ENCODE assay signal across 23 cellular contexts in genomic region chr12:50573271-50573670, GRCh38.
DNase-seq lines count a peak whose midpoint lies in the region; ATAC-seq and TF ChIP-seq lines count a peak whose summit lies in the region.
"Had no signal": no experiment of that assay in that cellular context is flagged by ENCODE, and none has a peak within 500 bp of the region (broad histone marks: within the 10 kb centered on the region; RNA-seq: fewer than 3 reads in every experiment).

No MANE protein-coding gene starts in this region.

- H2AK5ac ChIP-seq in IMR-90 (ENCODE audit: low read depth, low read length), result peak overlapping the region; percentile 0; the same call in 1 of the 2 replicates

- no peak overlapping the region for H4K91ac ChIP-seq in IMR-90 (ENCODE audit: insufficient read depth, low read depth, low read length)

- H3K9me3 Mint-ChIP-seq in dendritic cell treated with granulocyte-macrophage colony-stimulating factor and Interleukin-4, amounts not matched to agents 40 ng/mL and 50 ng/mL, for 4 days, result no peaks in the 10 kb centered on the region
- H3K9me3 Mint-ChIP-seq: activated naive CD4-positive, alpha-beta T cell treated with anti-CD3 and anti-CD28 coated beads, Interleukin-2, amount 50 U/mL, for 24 hours had no signal

- H2BK15ac ChIP-seq in IMR-90 (ENCODE audit: low read depth, low read length), result no peak overlapping the region

- CTCF ChIA-PET in IMR-90 (lab: Yijun Ruan, JAX), result interaction anchor here (0.6 kb wide), 1 partner anchor 36 kb away, joined by 4 read pairs; no protein-coding TSS in a partner anchor

- peak overlapping the region; percentile 26; the same call in 1 of the 2 replicates for H4K5ac ChIP-seq in IMR-90 (ENCODE audit: low read depth, low read length)

- peaks cover 19% of the 10 kb centered on the region for H3K9me1 ChIP-seq in IMR-90 (ENCODE audit: insufficient read depth, low read length)

- no peak overlapping the region for H3K9ac ChIP-seq in IMR-90 (ENCODE audit: low read depth, low read length)

- POLR2A ChIA-PET in IMR-90 (lab: Charles Lee; ENCODE audit: unreplicated experiment), result no interaction called here

- H3K27ac ChIP-seq in IMR-90 (ENCODE audit: insufficient read depth, low read length), result peak overlapping the region; percentile 2; the same call in 1 of the 2 replicates
- H3K27ac ChIP-seq in transverse colon, result peak overlapping the region in 3 of 4 donors; percentile 1 to 43 (median 22)
- H3K27ac ChIP-seq: WERI-Rb-1 had no signal

- H4K8ac ChIP-seq in IMR-90 (ENCODE audit: low read depth in 2 of 2, low read length in 2 of 2), result peak overlapping the region in 1 of 2 experiments; percentile 20; a peak in 1 of 4 replicates

- H3K4me1 Mint-ChIP-seq in dendritic cell treated with granulocyte-macrophage colony-stimulating factor and Interleukin-4, amounts not matched to agents 40 ng/mL and 50 ng/mL, for 4 days (ENCODE audit: low read depth), result peaks cover 67% of the 10 kb centered on the region

- intact Hi-C loops in IMR-90 (cut with micrococcal nuclease) (loop anchor here (5.0 kb wide), 3 partner anchors 49 to 64 kb away; no protein-coding TSS in a partner anchor), transverse colon (cut with DNase I; ENCODE audit: low total_unique reads) (no loop called here)
- intact Hi-C loops in dendritic cell treated with granulocyte-macrophage colony-stimulating factor and Interleukin-4, amounts not matched to agents 40 ng/mL and 50 ng/mL, for 4 days (cut with micrococcal nuclease), result loop anchor here (5.0 kb wide), 3 partner anchors 36 to 66 kb away; no protein-coding TSS in a partner anchor

- no CpG with 5 or more reads among the region's 2 CpGs for WGBS in IMR-90 (ENCODE audit: extremely low coverage in 2 of 2, insufficient read length in 1 of 2), 2 experiments
- 93 to 94% methylated on average over 2 of the region's 2 CpGs for WGBS in transverse colon (ENCODE audit: low coverage in 1 of 2), 2 donors

- no peaks in the 10 kb centered on the region for H3K27me3 ChIP-seq in IMR-90 (ENCODE audit: control insufficient read depth, insufficient read depth, low read length)
- H3K27me3 ChIP-seq in transverse colon, result no peaks in the 10 kb centered on the region
- H3K27me3 ChIP-seq: body of pancreas, foreskin keratinocyte, stomach had no signal

- peak overlapping the region; percentile 82 for H3K27ac Mint-ChIP-seq in dendritic cell treated with granulocyte-macrophage colony-stimulating factor and Interleukin-4, amounts not matched to agents 40 ng/mL and 50 ng/mL, for 4 days
- H3K27ac Mint-ChIP-seq: T-helper 17 cell had no signal

- H3K4me3 Mint-ChIP-seq in dendritic cell treated with granulocyte-macrophage colony-stimulating factor and Interleukin-4, amounts not matched to agents 40 ng/mL and 50 ng/mL, for 4 days, result no peak overlapping the region
- H3K4me3 Mint-ChIP-seq: activated naive CD4-positive, alpha-beta T cell treated with anti-CD3 and anti-CD28 coated beads, Interleukin-2, amount 50 U/mL, for 24 hours; T-helper 17 cell had no signal

- H2BK20ac ChIP-seq in IMR-90 (ENCODE audit: low read depth, low read length), result peak overlapping the region; percentile 42; the same call in 1 of the 2 replicates

- TF ChIP-seq CTCF in IMR-90 (conservative IDR thresholded peaks at IDR 0.05; ENCODE audit: low read depth, low read length) (no peak), transverse colon (IDR thresholded peaks at IDR 0.05) (no peak)

- no peak for TF ChIP-seq EP300 in transverse colon (IDR thresholded peaks at IDR 0.05; ENCODE audit: low read depth)

- H3K36me3 ChIP-seq in IMR-90 (ENCODE audit: control insufficient read depth, insufficient read depth, low read length) (no peaks in the 10 kb centered on the region), transverse colon (no peaks in the 10 kb centered on the region)
- H3K36me3 ChIP-seq: stomach, WERI-Rb-1 had no signal

- H3K4me1 ChIP-seq in IMR-90 (ENCODE audit: control insufficient read depth, insufficient read depth, low read length) (peaks cover 25% of the 10 kb centered on the region), transverse colon (peaks cover 23 to 64% (median 53%) of the 10 kb centered on the region in 4 donors)

- no peak overlapping the region for H2AFZ ChIP-seq in IMR-90 (replicated peaks; ENCODE audit: low read length, poor library complexity)

- no peak for TF ChIP-seq POLR2A in IMR-90 (IDR thresholded peaks at IDR 0.05; ENCODE audit: low read depth, low read length)
- no peak for TF ChIP-seq POLR2A in transverse colon (IDR thresholded peaks at IDR 0.05)

- H3K4me3 ChIP-seq in IMR-90 (ENCODE audit: insufficient read depth, low read depth, low read length), result no peak overlapping the region
- H3K4me3 ChIP-seq in transverse colon, result no peak overlapping the region
- H3K4me3 ChIP-seq: body of pancreas, stomach had no signal

- peak overlapping the region; percentile 44; the same call in 1 of the 2 replicates for H3K23ac ChIP-seq in IMR-90 (ENCODE audit: low read depth, low read length)

- no peak overlapping the region for H3K4me2 ChIP-seq in IMR-90 (ENCODE audit: low read depth, low read length)

- dilution Hi-C loops in IMR-90 (cut with HindIII; ENCODE audit: low sequenced_read_pairs, unreplicated experiment), result no loop called here

- no peak for TF ChIP-seq RAD21 in IMR-90 (IDR thresholded peaks at IDR 0.05; ENCODE audit: low read length)

- H3K36me3 Mint-ChIP-seq in dendritic cell treated with granulocyte-macrophage colony-stimulating factor and Interleukin-4, amounts not matched to agents 40 ng/mL and 50 ng/mL, for 4 days (ENCODE audit: low read depth), result peaks cover 22% of the 10 kb centered on the region

- no peak overlapping the region for H2BK120ac ChIP-seq in IMR-90 (ENCODE audit: low read depth, low read length)

- H3K14ac ChIP-seq in IMR-90 (replicated peaks; ENCODE audit: low read depth, low read length), result no peak overlapping the region

- no peaks in the 10 kb centered on the region for H3K9me3 ChIP-seq in IMR-90 (ENCODE audit: control insufficient read depth, insufficient read depth, low read length)
- no peaks in the 10 kb centered on the region for H3K9me3 ChIP-seq in transverse colon
- H3K9me3 ChIP-seq: body of pancreas, stomach had no signal

- H3K18ac ChIP-seq in IMR-90 (ENCODE audit: low read depth, low read length), result peak overlapping the region; percentile 81

- no peak overlapping the region for H3K56ac ChIP-seq in IMR-90 (ENCODE audit: extremely low read depth, insufficient read depth, low read length)

- in situ Hi-C loops in IMR-90 (cut with MboI; ENCODE audit: low sequenced_read_pairs) (no loop called here), transverse colon (cut with MboI; ENCODE audit: low pct_ligation_motif_present in 1 of 4, low pct_unique_long_range_greater_than_20kb in 1 of 4, low sequenced_read_pairs in 3 of 4) (loop anchor here in 1 of 4 donors (25.0 kb wide), 1 partner anchor 111 kb away; no protein-coding TSS in a partner anchor)

- no peak overlapping the region for H2AK9ac ChIP-seq in IMR-90 (replicated peaks; ENCODE audit: low read depth, low read length, poor library complexity)

- H3K79me1 ChIP-seq in IMR-90 (ENCODE audit: low read depth in 1 of 2, low read length in 2 of 2), result peaks cover 29 to 66% of the 10 kb centered on the region in 2 experiments

- peak overlapping the region; percentile 7 for H2BK5ac ChIP-seq in IMR-90 (ENCODE audit: low read depth, low read length, poor library complexity, severe bottlenecking)

- DNase-seq in IMR-90 (no peak), midbrain (lab: John Stamatoyannopoulos, UW) (peak; percentile 12), transverse colon (no peak), OCI-M2 (lab: John Stamatoyannopoulos, UW; ENCODE audit: unreplicated experiment) (no peak), NCI-H1694 treated with DMSO at 0.1 percent for 48 hours (lab: John Stamatoyannopoulos, UW) (no peak)
- no peak for DNase-seq in activated CD4-positive, alpha-beta T cell treated with anti-CD3 and anti-CD28 coated beads for 48 hours
- DNase-seq: activated T-cell treated with anti-CD3 and anti-CD28 coated beads, Interleukin-2, amount 50 U/mL, for 48 hours; body of pancreas; dermis blood vessel endothelial cell; DMS 273 treated with DMSO at 0.1 percent for 48 hours; foreskin keratinocyte; GF-D8; left cardiac atrium; NCI-H446; SHP77 treated with DMSO at 0.1 percent for 48 hours; stimulated activated CD4-positive, alpha-beta T cell treated with anti-CD3 and anti-CD28 coated beads, Interleukin-1b, Interleukin-23, amount 100 ng/mL, for 48 hours; stomach; T-helper 17 cell; WERI-Rb-1 had no signal

- H3K4ac ChIP-seq in IMR-90 (ENCODE audit: low read depth, low read length), result peak overlapping the region; percentile 17; the same call in 1 of the 2 replicates

- ATAC-seq in IMR-90 (ENCODE audit: low read depth) (no peak), HG02970 (IDR thresholded peaks at IDR 0.05; ENCODE audit: low FRiP score, unreplicated experiment) (no peak)
- ATAC-seq: body of pancreas, sciatic nerve, T-helper 17 cell had no signal

- no peaks in the 10 kb centered on the region for H3K27me3 Mint-ChIP-seq in dendritic cell treated with granulocyte-macrophage colony-stimulating factor and Interleukin-4, amounts not matched to agents 40 ng/mL and 50 ng/mL, for 4 days
- H3K27me3 Mint-ChIP-seq: activated naive CD4-positive, alpha-beta T cell treated with anti-CD3 and anti-CD28 coated beads, Interleukin-2, amount 50 U/mL, for 24 hours; T-helper 17 cell had no signal

- H4K20me1 ChIP-seq in IMR-90 (ENCODE audit: insufficient read depth, low read length), result peaks cover 28% of the 10 kb centered on the region; the same call in 1 of the 2 replicates

- BruUV-seq in IMR-90 (replicated peaks; lab: Mats Ljungman, UMichigan), result no TSS peak

TF ChIP-seq in IMR-90, 13 proteins besides CTCF, POLR2A, EP300 and RAD21 (continues in another document):
- TF ChIP-seq CEBPB (IDR thresholded peaks at IDR 0.05; ENCODE audit: low read depth, low read length) (no peak), MAZ (IDR thresholded peaks at IDR 0.05; ENCODE audit: borderline replicate concordance, low read depth, low read length) (no peak), USF2 (IDR thresholded peaks at IDR 0.05; ENCODE audit: low read depth, low read length) (no peak), MXI1 (IDR thresholded peaks at IDR 0.05; ENCODE audit: borderline replicate concordance, low read depth, low read length) (no peak), RFX5 (IDR thresholded peaks at IDR 0.05; ENCODE audit: low read depth, low read length) (no peak), FOS (IDR thresholded peaks at IDR 0.05; ENCODE audit: low read depth, low read length) (no peak)
